In the genomic region with DNA sequence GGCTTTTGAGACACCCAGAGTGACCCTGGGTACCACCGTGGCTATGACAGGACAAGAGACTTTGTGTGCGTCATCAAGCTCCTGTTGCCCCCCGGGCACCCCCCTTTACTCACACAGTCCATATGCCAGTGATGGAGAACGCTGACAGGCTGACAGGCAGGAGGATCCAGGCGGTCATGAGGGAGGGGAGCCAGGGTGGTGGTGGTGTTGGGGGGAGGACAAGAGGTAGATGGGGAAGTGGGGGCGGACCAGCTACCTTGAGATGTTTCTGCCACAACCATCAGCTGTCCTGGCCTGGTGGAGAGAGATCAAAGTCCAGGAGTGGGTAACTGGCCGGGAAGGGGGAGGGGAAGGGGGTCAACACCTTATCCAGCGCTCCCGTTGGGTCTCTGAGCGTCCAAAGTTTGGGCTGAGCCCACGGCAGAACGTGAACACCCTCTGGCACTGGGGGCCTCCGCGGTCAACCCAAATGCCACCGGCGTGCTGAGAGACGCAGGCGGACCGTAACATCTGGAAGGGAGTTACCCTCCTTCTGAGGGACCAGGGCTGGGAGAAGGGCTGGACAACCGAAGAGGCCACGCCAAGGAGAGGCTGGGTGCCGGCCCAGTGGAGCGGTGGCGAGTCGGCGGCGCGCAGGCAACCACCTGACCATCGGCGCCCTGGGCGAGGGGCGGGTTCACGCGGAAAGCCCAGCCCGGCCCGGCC, we compare ENCODE assay signal across 8 cellular contexts. TPM values are rescaled to one million over a fixed set of nuclear protein-coding genes. Genes with fewer than 3 reads are reported as not detected.
DNase-seq lines count a peak whose midpoint lies in the region; ATAC-seq, FAIRE-seq and TF ChIP-seq lines count a peak whose summit lies in the region.

No MANE protein-coding gene starts in this region.

- H3K27me3 Mint-ChIP-seq in endodermal cell (ENCODE audit: insufficient read depth), result no peaks in the 10 kb centered on the region

- H3K27ac Mint-ChIP-seq in endodermal cell, result peak overlapping the region; percentile 10

- H3K4me1 ChIP-seq in SJSA1 (replicated peaks) (peaks cover 38% of the 10 kb centered on the region), endodermal cell (ENCODE audit: control insufficient read depth, insufficient read depth, low read length) (peaks cover 15% of the 10 kb centered on the region), mononuclear cell (ENCODE audit: insufficient read depth, low read length) (peaks cover 48% of the 10 kb centered on the region)

- H3K4me3 ChIP-seq in SJSA1, result peak overlapping the region; percentile 50
- peak overlapping the region; percentile 81 for H3K4me3 ChIP-seq in endodermal cell (ENCODE audit: low read length)
- peak overlapping the region; percentile 83 for H3K4me3 ChIP-seq in mononuclear cell (ENCODE audit: low read length)

- H3K36me3 Mint-ChIP-seq in endodermal cell (ENCODE audit: low read depth), result peaks cover 21% of the 10 kb centered on the region

- TF ChIP-seq POLR2A in GM18505 (IDR thresholded peaks at IDR 0.05; ENCODE audit: borderline replicate concordance, extremely low read depth, insufficient read depth, insufficient read length), result no peak

- H3K36me3 ChIP-seq in SJSA1, result peaks cover 24% of the 10 kb centered on the region
- H3K36me3 ChIP-seq in endodermal cell (ENCODE audit: control insufficient read depth, insufficient read depth, low read length), result peaks cover 45% of the 10 kb centered on the region

- H3K9me3 Mint-ChIP-seq in endodermal cell, result no peaks in the 10 kb centered on the region

- 12 to 13% methylated on average over 5 to 36 of the region's 36 CpGs for WGBS in endodermal cell (ENCODE audit: insufficient coverage in 1 of 2, insufficient read length in 1 of 2), 2 experiments

- H3K4me1 Mint-ChIP-seq in endodermal cell, result peaks cover 12% of the 10 kb centered on the region

- H3K9ac ChIP-seq in endodermal cell (ENCODE audit: extremely low read depth, low read length, poor library complexity, severe bottlenecking), result peak overlapping the region; percentile 54

- ATAC-seq in GM18505 (IDR thresholded peaks at IDR 0.05; ENCODE audit: unreplicated experiment), result peak; percentile 43
- peak; percentile 34 for ATAC-seq in HG02943 (IDR thresholded peaks at IDR 0.05; ENCODE audit: low read depth, unreplicated experiment)

- H3K27ac ChIP-seq in 22Rv1, result peak overlapping the region; percentile 80
- H3K27ac ChIP-seq in SJSA1, result no peak overlapping the region
- H3K27ac ChIP-seq in endodermal cell (ENCODE audit: low read depth, low read length), result no peak overlapping the region

- no peak for FAIRE-seq in urothelium cell line (lab: Jason Lieb, UNC)

- DNase-seq in SJSA1 (ENCODE audit: low read depth in 1 of 2, low spot score in 2 of 2), result no peak
- DNase-seq in endodermal cell, result no peak
- peak; percentile 58 for DNase-seq in urothelium cell line (ENCODE audit: low spot score)
- DNase-seq in NCI-H2029 treated with DMSO at 0.1 percent for 48 hours (lab: John Stamatoyannopoulos, UW), result no peak

- H3K4me3 Mint-ChIP-seq in endodermal cell, result peak overlapping the region; percentile 84

- H3K9me3 ChIP-seq in SJSA1 (replicated peaks), result no peaks in the 10 kb centered on the region
- H3K9me3 ChIP-seq in endodermal cell (ENCODE audit: control insufficient read depth, low read length), result no peaks in the 10 kb centered on the region
- no peaks in the 10 kb centered on the region for H3K9me3 ChIP-seq in mononuclear cell (ENCODE audit: low read depth, low read length)

- H3K27me3 ChIP-seq in SJSA1 (replicated peaks), result no peaks in the 10 kb centered on the region
- no peaks in the 10 kb centered on the region for H3K27me3 ChIP-seq in endodermal cell (ENCODE audit: control insufficient read depth, insufficient read depth, low read length, poor library complexity, severe bottlenecking)
- H3K27me3 ChIP-seq in mononuclear cell (ENCODE audit: insufficient read depth, low read length), result no peaks in the 10 kb centered on the region

- TF ChIP-seq CTCF in 22Rv1 (IDR thresholded peaks at IDR 0.05) (no peak), endodermal cell (conservative IDR thresholded peaks at IDR 0.05) (no peak)

RNA-seq across cellular contexts. Expression of gene TMEM150A, which starts 0.6 kb away (rescaled TPM):
- total RNA-seq in SJSA1 (2014; rRNA removed; shearing (Covaris generic)), result 1.0 and 5.1 TPM in 2 replicates
- total RNA-seq in endodermal cell, result 10 to 100 TPM; 23.8 to 32.2 TPM
- 19.4 TPM for polyA plus RNA-seq in endodermal cell (2013, experiment 1 of 2)
- polyA plus RNA-seq in endodermal cell (2013, experiment 2 of 2), result 13.3 TPM
- total RNA-seq in mononuclear cell, result 3.1 TPM

RNA-seq across cellular contexts. Expression of gene RNF181, which starts 6.4 kb away (rescaled TPM):
- 212 and 219 TPM in 2 replicates for total RNA-seq in SJSA1 (2014; rRNA removed; shearing (Covaris generic))
- total RNA-seq in endodermal cell (100 to 1,000 TPM; 113 to 118 TPM), mononuclear cell (55.9 TPM)
- polyA plus RNA-seq in endodermal cell (2013, experiment 1 of 2), result 117 TPM
- polyA plus RNA-seq in endodermal cell (2013, experiment 2 of 2), result 122 TPM

RNA-seq across cellular contexts. Expression of gene C2orf68, which starts 9.9 kb away (rescaled TPM):
- total RNA-seq in SJSA1 (2014; rRNA removed; shearing (Covaris generic)), result 12.2 and 16.0 TPM in 2 replicates
- total RNA-seq in endodermal cell (10 to 100 TPM; 63.2 to 66.5 TPM), mononuclear cell (24.0 TPM)
- 73.1 TPM for polyA plus RNA-seq in endodermal cell (2013, experiment 1 of 2)
- 61.4 TPM for polyA plus RNA-seq in endodermal cell (2013, experiment 2 of 2)

RNA-seq across cellular contexts. Expression of gene USP39, which starts 14.1 kb away (rescaled TPM):
- 107 and 128 TPM in 2 replicates for total RNA-seq in SJSA1 (2014; rRNA removed; shearing (Covaris generic))
- total RNA-seq in endodermal cell (100 to 1,000 TPM in 1 of 2 donors, 10 to 100 TPM in 1; 75.7 to 102 TPM), mononuclear cell (58.7 TPM)
- polyA plus RNA-seq in endodermal cell (2013, experiment 1 of 2), result 87.8 TPM
- 81.6 TPM for polyA plus RNA-seq in endodermal cell (2013, experiment 2 of 2)

RNA-seq across cellular contexts. Expression of gene VAMP5, which starts 17.7 kb away (rescaled TPM):
- total RNA-seq in SJSA1 (2014; rRNA removed; shearing (Covaris generic)), result 37.0 and 47.5 TPM in 2 replicates
- total RNA-seq in endodermal cell (10 to 100 TPM in 1 of 2 donors, 1 to 10 TPM in 1; 6.3 to 13.9 TPM), mononuclear cell (8.9 TPM)
- polyA plus RNA-seq in endodermal cell (2013, experiment 1 of 2), result 13.7 TPM
- 17.3 TPM for polyA plus RNA-seq in endodermal cell (2013, experiment 2 of 2)
